In genomic region chr1:108142258-108142657, GRCh38 we compare ENCODE assay signal across 25 cellular contexts.
"Had no signal": no experiment of that assay in that cellular context is flagged by ENCODE, and none has a peak within 500 bp of the region (broad histone marks: within the 10 kb centered on the region; RNA-seq: fewer than 3 reads in every experiment).

No MANE protein-coding gene starts in this region.

- H3K27ac Mint-ChIP-seq: activated CD4-positive, alpha-beta memory T cell treated with anti-CD3 and anti-CD28 coated beads, Interleukin-2, amount 10 ng/mL, durations not matched to agents 7 days and 5 days; activated CD4-positive, alpha-beta T cell treated with anti-CD3 and anti-CD28 coated beads for 36 hours; activated naive CD4-positive, alpha-beta T cell treated with anti-CD3 and anti-CD28 coated beads for 36 hours; activated naive CD8-positive, alpha-beta T cell; T-cell had no signal

- H3K27me3 Mint-ChIP-seq: activated CD4-positive, alpha-beta memory T cell treated with anti-CD3 and anti-CD28 coated beads, Interleukin-2, amount 10 ng/mL, durations not matched to agents 7 days and 5 days; activated CD4-positive, alpha-beta T cell treated with anti-CD3 and anti-CD28 coated beads for 36 hours; activated naive CD8-positive, alpha-beta T cell; activated T-helper 17 cell treated with anti-CD3 and anti-CD28 coated beads, Interleukin-2, amount 50 U/mL, for 72 hours; T-cell had no signal

- H3K9me3 Mint-ChIP-seq: activated CD4-positive, alpha-beta memory T cell treated with anti-CD3 and anti-CD28 coated beads, Interleukin-2, amount 10 ng/mL, durations not matched to agents 7 days and 5 days had no signal

- H3K4me3 Mint-ChIP-seq: activated CD4-positive, alpha-beta memory T cell treated with anti-CD3 and anti-CD28 coated beads, Interleukin-2, amount 10 ng/mL, durations not matched to agents 7 days and 5 days; activated CD4-positive, alpha-beta T cell treated with anti-CD3 and anti-CD28 coated beads for 36 hours; activated naive CD4-positive, alpha-beta T cell treated with anti-CD3 and anti-CD28 coated beads for 36 hours; activated naive CD8-positive, alpha-beta T cell; activated T-helper 17 cell treated with anti-CD3 and anti-CD28 coated beads, Interleukin-2, amount 50 U/mL, for 72 hours; T-cell had no signal

- ATAC-seq: T-cell had no signal

- H3K4me1 Mint-ChIP-seq: activated CD4-positive, alpha-beta memory T cell treated with anti-CD3 and anti-CD28 coated beads, Interleukin-2, amount 10 ng/mL, durations not matched to agents 7 days and 5 days; T-cell had no signal

- H3K27ac ChIP-seq: WERI-Rb-1 had no signal

- DNase-seq: activated CD4-positive, alpha-beta memory T cell treated with anti-CD3 and anti-CD28 coated beads, Interleukin-2, amount 10 ng/mL, durations not matched to agents 7 days and 5 days; activated CD4-positive, alpha-beta T cell treated with anti-CD3 and anti-CD28 coated beads, Interleukin-2, amount 50 U/mL, for 1 hour; activated gamma-delta T cell; activated naive CD4-positive, alpha-beta T cell treated with anti-CD3 and anti-CD28 coated beads for 36 hours; activated T-cell treated with anti-CD3 and anti-CD28 coated beads for 4 hours; activated T-cell treated with anti-CD3 and anti-CD28 coated beads, Interleukin-2, amount 50 U/mL, for 48 hours; amygdala; cerebellar nuclear complex; KBM-7; NCI-H1092; NCI-H1417; NCI-H1930; NCI-H2107; NCI-H345; NCI-H510A; NCI-H526 treated with DMSO at 0.1 percent for 48 hours; NCI-H82; NK-92 treated with Interleukin-12 subunit alpha and Interleukin-12 subunit beta, amount 100 ng/mL, for 24 hours; SHP77 treated with DMSO at 0.1 percent for 48 hours; T-cell; T-helper 2 cell; WERI-Rb-1 had no signal
